ENCODE assay signal across 10 cellular contexts in genomic region chr4:1898681-1899080, GRCh38. TPM values are rescaled to one million over a fixed set of nuclear protein-coding genes. Genes with fewer than 3 reads are reported as not detected.
DNase-seq lines count a peak whose midpoint lies in the region; ATAC-seq and TF ChIP-seq lines count a peak whose summit lies in the region.
"Had no signal": no experiment of that assay in that cellular context is flagged by ENCODE, and none has a peak within 500 bp of the region (broad histone marks: within the 10 kb centered on the region; RNA-seq: fewer than 3 reads in every experiment).

No MANE protein-coding gene starts in this region.

- TF ChIP-seq CTCF in C4-2B (conservative IDR thresholded peaks at IDR 0.05) = no peak
- TF ChIP-seq CTCF in RWPE1 (conservative IDR thresholded peaks at IDR 0.05; ENCODE audit: low read depth) = no peak
- TF ChIP-seq CTCF in mammary epithelial cell (conservative IDR thresholded peaks at IDR 0.05 in 1 of 2, IDR thresholded peaks at IDR 0.05 in 1 of 2; ENCODE audit: extremely low read depth in 1 of 2, insufficient read depth in 1 of 2, low read depth in 1 of 2, low read length in 2 of 2) = no peak

- CTCF ChIA-PET in RWPE1 (lab: Yijun Ruan, JAX) (interaction anchor here (0.6 to 1.4 kb wide), 6 partner anchors 10 to 151 kb away, joined by 3 to 8 read pairs (median 4); no protein-coding TSS in a partner anchor), mammary epithelial cell (lab: Charles Lee; ENCODE audit: low non-redundant PET) (interaction anchor here (0.6 kb wide), 1 partner anchor 38 kb away, joined by 20 read pairs; no protein-coding TSS in a partner anchor)

- no peak overlapping the region for H2AFZ ChIP-seq in mammary epithelial cell (ENCODE audit: low read depth, low read length)

- peaks cover 95% of the 10 kb centered on the region for H3K79me2 ChIP-seq in mammary epithelial cell (ENCODE audit: insufficient read depth, low read length)

- POLR2A ChIA-PET in RWPE1 (lab: Yijun Ruan, JAX; ENCODE audit: low non-redundant PET) = no interaction called here

- peak overlapping the region; percentile 19 for H3K27ac Mint-ChIP-seq in memory B cell

- H3K9me3 Mint-ChIP-seq in memory B cell = no peaks in the 10 kb centered on the region

- DNase-seq in RWPE1 (ENCODE audit: low spot score) (no peak), memory B cell (ENCODE audit: low spot score in 2 of 2) (no peak), mammary epithelial cell (no peak)

- H3K4me1 Mint-ChIP-seq in memory B cell = peaks cover 11% of the 10 kb centered on the region

- intact Hi-C loops in mammary epithelial cell (cut with micrococcal nuclease) = loop anchor here (1.0 kb wide), 3 partner anchors 28 to 88 kb away; partner anchors contain the start of gene LETM1

- no peaks in the 10 kb centered on the region for H3K9me3 ChIP-seq in mammary epithelial cell (replicated peaks; ENCODE audit: insufficient read depth, low read length)
- H3K9me3 ChIP-seq: esophagus squamous epithelium, suprapubic skin had no signal

- dilution Hi-C loops in mammary epithelial cell (cut with HindIII; ENCODE audit: low sequenced_read_pairs) = no loop called here

- no peaks in the 10 kb centered on the region for H3K27me3 Mint-ChIP-seq in memory B cell

- H3K4me1 ChIP-seq in mammary epithelial cell (ENCODE audit: insufficient read depth, low read length) = no peaks in the 10 kb centered on the region
- H3K4me1 ChIP-seq: suprapubic skin had no signal

- peaks cover 19% of the 10 kb centered on the region for H3K36me3 Mint-ChIP-seq in memory B cell

- H3K4me3 Mint-ChIP-seq in memory B cell = no peak overlapping the region

- H3K4me2 ChIP-seq in mammary epithelial cell (ENCODE audit: insufficient read depth, low read depth, low read length) = no peak overlapping the region

- in situ Hi-C loops in mammary epithelial cell (cut with MboI; ENCODE audit: low sequenced_read_pairs in 2 of 2) = loop anchor here in 1 of 2 donors (25.0 kb wide), 1 partner anchor 161 kb away; no protein-coding TSS in a partner anchor

- no peak overlapping the region for H3K9ac ChIP-seq in mammary epithelial cell (ENCODE audit: insufficient read depth, low read length)

- H3K27me3 ChIP-seq in mammary epithelial cell (ENCODE audit: insufficient read depth, low read length) = no peaks in the 10 kb centered on the region
- H3K27me3 ChIP-seq: esophagus squamous epithelium, suprapubic skin had no signal

- peaks cover 10% of the 10 kb centered on the region for H3K36me3 ChIP-seq in mammary epithelial cell (ENCODE audit: insufficient read depth, low read length)

- no peaks in the 10 kb centered on the region for H4K20me1 ChIP-seq in mammary epithelial cell (ENCODE audit: insufficient read depth, low read length)

- no peak overlapping the region for H3K4me3 ChIP-seq in mammary epithelial cell (replicated peaks in 1 of 3; ENCODE audit: insufficient read depth in 1 of 3, low read depth in 2 of 3, low read length in 3 of 3)
- H3K4me3 ChIP-seq: esophagus squamous epithelium, skin epidermis, suprapubic skin had no signal

- H3K27ac ChIP-seq in C4-2B = peak overlapping the region; percentile 67
- peak overlapping the region; percentile 45 for H3K27ac ChIP-seq in RWPE1
- no peak overlapping the region for H3K27ac ChIP-seq in mammary epithelial cell (ENCODE audit: insufficient read depth, low read depth, low read length)
- H3K27ac ChIP-seq: esophagus squamous epithelium, suprapubic skin had no signal

- 100% methylated on average over 1 of the region's 1 CpG for WGBS in mammary epithelial cell (ENCODE audit: low coverage, missing lambda C conversion rate)

- ATAC-seq in GM18511 (IDR thresholded peaks at IDR 0.05; ENCODE audit: unreplicated experiment) = peak; percentile 37
- peak; percentile 35 for ATAC-seq in memory B cell (ENCODE audit: low read depth)
- no peak for ATAC-seq in HG03442 (IDR thresholded peaks at IDR 0.05; ENCODE audit: unreplicated experiment)
- ATAC-seq in HG03521 (IDR thresholded peaks at IDR 0.05; ENCODE audit: unreplicated experiment) = no peak

- no TSS peak for BruUV-seq in mammary epithelial cell (replicated peaks; lab: Mats Ljungman, UMichigan)

RNA-seq across cellular contexts. Expression of gene NSD2, which starts 27.5 kb away (rescaled TPM):
- total RNA-seq in mammary epithelial cell = 10 to 100 TPM; 23.2 to 68.8 TPM
- 26.2 TPM for polyA plus RNA-seq in mammary epithelial cell
- polyA minus RNA-seq in mammary epithelial cell = 134 TPM

RNA-seq across cellular contexts. Expression of gene LETM1, which starts 42.7 kb away (rescaled TPM):
- 10 to 100 TPM; 71.2 to 79.6 TPM for total RNA-seq in mammary epithelial cell
- polyA plus RNA-seq in mammary epithelial cell = 31.8 TPM
- 71.2 TPM for polyA minus RNA-seq in mammary epithelial cell

Comparison
In these comparisons a context has a peak if more than half of its experiments do, and no peak if none do; other contexts are left out.
1. ATAC-seq: peak in GM18511 (single experiment) and memory B cell (single experiment); none in HG03442 (single experiment) and HG03521 (single experiment).